Comparison of ENCODE assay signal across 1 cellular context in the genomic region with DNA sequence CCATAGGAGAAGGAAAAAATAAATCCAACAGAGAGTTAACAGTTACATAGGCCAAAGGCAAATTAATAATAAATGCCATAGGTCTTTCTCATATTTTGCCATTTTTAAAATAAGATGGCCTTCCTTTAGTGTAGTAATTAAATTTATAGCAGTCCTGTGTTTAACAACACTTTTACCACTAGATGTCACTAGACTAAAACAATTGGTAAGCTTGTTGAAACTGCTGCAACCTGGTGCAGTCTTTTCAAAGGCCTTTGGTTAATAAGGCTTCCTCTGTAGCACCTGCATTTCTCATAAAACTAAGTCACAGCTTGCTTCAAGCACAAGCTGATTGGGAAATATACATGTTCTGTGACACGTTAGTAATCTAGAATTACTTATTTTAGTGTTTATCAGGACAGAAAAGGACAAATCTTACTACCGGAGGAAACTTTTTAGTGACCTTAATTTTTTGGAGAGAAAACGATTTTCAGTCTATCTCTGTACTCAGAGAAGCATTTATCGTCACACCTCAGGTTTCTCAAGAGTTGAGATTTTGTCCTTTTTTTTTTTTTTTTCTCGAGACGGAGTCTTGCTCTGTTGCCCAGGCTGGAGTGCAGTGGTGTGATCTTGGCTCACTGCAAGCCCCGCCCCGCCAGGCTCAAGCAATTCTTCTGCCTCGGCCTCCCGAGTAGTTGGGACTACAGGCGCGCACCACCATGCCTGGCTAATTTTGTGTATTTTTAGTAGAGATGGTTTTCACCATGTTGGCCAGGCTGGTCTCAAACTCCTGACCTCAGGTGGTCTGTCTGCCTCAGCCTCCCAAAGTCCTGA.
TF ChIP-seq lines count a peak whose summit lies in the region.

No MANE protein-coding gene starts in this region.

TF ChIP-seq in IMR-90, 13 proteins besides CTCF, POLR2A, EP300 and RAD21 (continued from another document):
- no peak for TF ChIP-seq MAZ (IDR thresholded peaks at IDR 0.05; ENCODE audit: borderline replicate concordance, low read depth, low read length)
